Comparison of ENCODE assay signal across 24 cellular contexts in genomic region chr1:85102479-85102878, GRCh38. TPM values are rescaled to one million over a fixed set of nuclear protein-coding genes. Genes with fewer than 3 reads are reported as not detected.
"Had no signal": no experiment of that assay in that cellular context is flagged by ENCODE, and none has a peak within 500 bp of the region (broad histone marks: within the 10 kb centered on the region; RNA-seq: fewer than 3 reads in every experiment).

No MANE protein-coding gene starts in this region.

- DNase-seq: islet precursor cell; left ventricle myocardium inferior; mesendoderm; naive B cell; natural killer cell; nephron progenitor cell; occipital lobe; ovary; retina; right cardiac atrium; sigmoid colon; small intestine; spleen; stimulated activated CD4-positive, alpha-beta T cell treated with anti-CD3 and anti-CD28 coated beads, Interleukin-4, amount 100 ng/mL, for 24 hours; stimulated activated naive CD4-positive, alpha-beta T cell; tibial artery; uterus had no signal

- H3K27me3 ChIP-seq: neural progenitor cell, neutrophil, ovary, sigmoid colon, spleen, suprapubic skin, uterus had no signal

- H3K4me2 ChIP-seq: neural progenitor cell had no signal

- H3K4me1 ChIP-seq: left ventricle myocardium inferior, neural progenitor cell, prostate gland, sigmoid colon, spleen, suprapubic skin, tibial artery, uterus had no signal

- H3K9me3 ChIP-seq: left ventricle myocardium inferior, neutrophil, ovary, prostate gland, sigmoid colon, spleen, suprapubic skin, thoracic aorta, tibial artery, uterus had no signal

- H3K4me3 ChIP-seq: left ventricle myocardium inferior, lung, neural progenitor cell, ovary, prostate gland, sigmoid colon, spleen, suprapubic skin, thoracic aorta, tibial artery, uterus had no signal

- H3K9ac ChIP-seq: neural progenitor cell had no signal

- H3K27ac ChIP-seq: left ventricle myocardium inferior, neural progenitor cell, neutrophil, ovary, prostate gland, sigmoid colon, spleen, suprapubic skin, thoracic aorta, tibial artery, uterus had no signal

- ATAC-seq: natural killer cell; right cardiac atrium; stimulated activated effector memory CD8-positive, alpha-beta T cell treated with anti-CD3 and anti-CD28 coated beads, Interleukin-12 subunit alpha, Interleukin-12 subunit beta, amount 100 ng/mL, for 72 hours had no signal

- H3K36me3 ChIP-seq: left ventricle myocardium inferior, neural progenitor cell, neutrophil, ovary, prostate gland, sigmoid colon, spleen, suprapubic skin, thoracic aorta, tibial artery, uterus had no signal

RNA-seq across cellular contexts. Expression of gene MCOLN3, which starts 54.2 kb away (rescaled TPM):
- total RNA-seq: natural killer cell, occipital lobe had no signal
